ENCODE assay signal across 1 cellular context in genomic region chr6:105825210-105825609, GRCh38.
TF ChIP-seq lines count a peak whose summit lies in the region.

No MANE protein-coding gene starts in this region.

TF ChIP-seq in IMR-90, 13 proteins besides CTCF, POLR2A, EP300 and RAD21 (continued from another document):
- TF ChIP-seq FOS (IDR thresholded peaks at IDR 0.05; ENCODE audit: low read depth, low read length) (no peak), BHLHE40 (IDR thresholded peaks at IDR 0.05; ENCODE audit: low read depth, low read length) (no peak), NFE2L2 (IDR thresholded peaks at IDR 0.05; ENCODE audit: low read depth, low read length) (no peak), ELK1 (IDR thresholded peaks at IDR 0.05; ENCODE audit: borderline replicate concordance, low read depth, low read length) (no peak), MAZ (IDR thresholded peaks at IDR 0.05; ENCODE audit: borderline replicate concordance, low read depth, low read length) (no peak), RFX5 (IDR thresholded peaks at IDR 0.05; ENCODE audit: low read depth, low read length) (no peak)
